Comparison of ENCODE assay signal across 18 cellular contexts in genomic region chr5:77945874-77946273, GRCh38.
DNase-seq lines count a peak whose midpoint lies in the region; ATAC-seq and TF ChIP-seq lines count a peak whose summit lies in the region.
"Had no signal": no experiment of that assay in that cellular context is flagged by ENCODE, and none has a peak within 500 bp of the region (broad histone marks: within the 10 kb centered on the region; RNA-seq: fewer than 3 reads in every experiment).

No MANE protein-coding gene starts in this region.

- H3K27me3 Mint-ChIP-seq in nephron progenitor cell (ENCODE audit: low read depth, poor library complexity): peaks cover 44% of the 10 kb centered on the region

- H3K9me3 Mint-ChIP-seq in nephron progenitor cell: peaks cover 10% of the 10 kb centered on the region
- H3K9me3 Mint-ChIP-seq: natural killer cell had no signal

- ATAC-seq in psoas muscle (no peak), GM18517 (IDR thresholded peaks at IDR 0.05; ENCODE audit: unreplicated experiment) (no peak)
- ATAC-seq: natural killer cell had no signal

- no peak overlapping the region for H3K4me3 Mint-ChIP-seq in nephron progenitor cell
- H3K4me3 Mint-ChIP-seq: natural killer cell had no signal

- no peaks in the 10 kb centered on the region for H3K36me3 Mint-ChIP-seq in nephron progenitor cell (ENCODE audit: low read depth)
- H3K36me3 Mint-ChIP-seq: natural killer cell had no signal

- H3K27ac ChIP-seq in dorsolateral prefrontal cortex (peak overlapping the region in 57 of 59 donors; percentile 1 to 92 (median 80)), psoas muscle (no peak overlapping the region)
- H3K27ac ChIP-seq: adrenal gland, VCaP had no signal

- no peak overlapping the region for H3K4me3 ChIP-seq in dorsolateral prefrontal cortex
- no peak overlapping the region for H3K4me3 ChIP-seq in psoas muscle
- H3K4me3 ChIP-seq in H7 (ENCODE audit: insufficient read depth, low read depth, low read length): no peak overlapping the region
- H3K4me3 ChIP-seq: adrenal gland had no signal

- no peaks in the 10 kb centered on the region for H3K4me1 ChIP-seq in psoas muscle
- H3K4me1 ChIP-seq: adrenal gland had no signal

- H3K4me1 Mint-ChIP-seq in nephron progenitor cell: peaks cover 12% of the 10 kb centered on the region
- H3K4me1 Mint-ChIP-seq: natural killer cell had no signal

- intact Hi-C loops in dorsolateral prefrontal cortex (cut with DNase I): loop anchor here in 1 of 2 donors (2.0 kb wide), 1 partner anchor 37 kb away; no protein-coding TSS in a partner anchor
- intact Hi-C loops in psoas muscle (cut with DNase I): no loop called here

- TF ChIP-seq CTCF in dorsolateral prefrontal cortex (IDR thresholded peaks at IDR 0.05 in 54 of 56, conservative IDR thresholded peaks at IDR 0.05 in 2 of 56; ENCODE audit: low read depth in 1 of 56, partially characterized antibody in 56 of 56): peak in 4 of 56 donors; percentile 10 to 38 (median 18)
- TF ChIP-seq CTCF in nephron progenitor cell (IDR thresholded peaks at IDR 0.05): no peak
- TF ChIP-seq CTCF in psoas muscle (IDR thresholded peaks at IDR 0.05): no peak

- H3K9me3 ChIP-seq in psoas muscle: no peaks in the 10 kb centered on the region
- H3K9me3 ChIP-seq: adrenal gland had no signal

- H3K27me3 ChIP-seq in dorsolateral prefrontal cortex (peaks cover 0 to 12% (median 0%) of the 10 kb centered on the region in 45 donors), psoas muscle (ENCODE audit: insufficient read depth in 3 of 3, low read length in 2 of 3) (no peaks in the 10 kb centered on the region), H7 (ENCODE audit: control insufficient read depth, insufficient read depth, low read length) (no peaks in the 10 kb centered on the region)

- no peak overlapping the region for H3K27ac Mint-ChIP-seq in nephron progenitor cell
- H3K27ac Mint-ChIP-seq: natural killer cell had no signal

- WGBS in psoas muscle, 3 donors: 13 to 21% (median 16%) methylated on average over 3 of the region's 3 CpGs

- H3K36me3 ChIP-seq in psoas muscle (ENCODE audit: insufficient read depth in 1 of 2, low read depth in 1 of 2): no peaks in the 10 kb centered on the region
- no peaks in the 10 kb centered on the region for H3K36me3 ChIP-seq in H7 (replicated peaks; ENCODE audit: control insufficient read depth, insufficient read depth, low read length)
- H3K36me3 ChIP-seq: adrenal gland had no signal

- DNase-seq in NCI-H146 (lab: John Stamatoyannopoulos, UW) (peak; percentile 12), NCI-H146 treated with DMSO at 0.1 percent for 48 hours (lab: John Stamatoyannopoulos, UW; ENCODE audit: unreplicated experiment) (no peak), dorsolateral prefrontal cortex (peak in 9 of 10 donors; percentile 45 to 78 (median 66)), nephron progenitor cell (peak; percentile 15), psoas muscle (no peak), H7 (no peak), HuH-7 (ENCODE audit: low spot score) (no peak)
- DNase-seq: 8988T; activated effector memory CD4-positive, alpha-beta T cell treated with anti-CD3 and anti-CD28 coated beads, Interleukin-2, amount 50 U/mL, for 16 hours; adrenal gland; Calu3; mammary epithelial cell; natural killer cell; small intestine; stimulated activated naive CD4-positive, alpha-beta T cell; T-helper 2 cell had no signal

Comparison
In these comparisons a context has a peak if more than half of its experiments do, and no peak if none do; other contexts are left out.
1. DNase-seq: peak in NCI-H146 (single experiment), dorsolateral prefrontal cortex (9 of 10) and nephron progenitor cell (single experiment); none in NCI-H146 treated with DMSO at 0.1 percent for 48 hours (single experiment), psoas muscle (0 of 2), H7 (single experiment) and HuH-7 (single experiment).